In the genomic region with DNA sequence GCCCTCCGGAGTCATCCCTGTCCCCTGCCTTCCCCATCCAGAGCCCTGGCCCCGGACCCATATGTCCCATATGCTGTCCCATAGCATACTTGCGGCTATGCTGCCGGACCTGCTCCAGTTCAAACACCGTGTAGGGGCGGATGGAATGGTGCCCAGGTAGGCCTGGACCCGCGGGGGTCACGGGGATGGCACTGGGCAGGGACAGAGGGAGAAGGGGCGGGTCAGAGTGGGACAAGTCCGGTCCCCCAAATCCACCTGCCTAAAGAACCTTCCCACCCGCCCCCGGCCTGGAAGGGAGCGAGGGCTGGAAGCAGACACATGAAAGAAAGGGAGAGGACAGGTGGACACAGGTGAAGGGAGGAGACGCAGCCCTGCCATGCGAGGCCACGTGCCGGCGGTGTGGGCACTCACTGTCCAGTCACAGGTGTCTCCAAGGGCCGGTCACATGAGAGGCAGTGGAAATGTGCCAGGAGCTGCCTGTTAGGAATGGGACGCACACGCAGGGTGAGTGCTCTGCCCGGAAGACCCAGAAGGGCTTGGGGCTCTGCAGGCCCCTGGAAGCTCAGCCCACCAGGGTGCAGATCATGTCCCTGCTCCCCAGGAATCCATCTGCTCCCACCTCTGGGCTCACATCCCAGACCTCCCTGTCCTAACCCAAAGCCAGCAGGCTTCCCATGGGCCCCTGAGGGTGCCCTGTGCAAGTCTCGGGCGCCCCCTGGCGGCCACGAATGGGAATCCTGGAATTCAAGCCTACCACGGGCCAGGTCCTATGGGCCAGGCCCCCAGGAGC, we compare ENCODE assay signal across 1 cellular context.
TF ChIP-seq lines count a peak whose summit lies in the region.

No MANE protein-coding gene starts in this region.

TF ChIP-seq in HepG2, 621 proteins besides CTCF, POLR2A, EP300 and RAD21 (continued from another document and continues in another):
- TF ChIP-seq DBP (CRISPR knock-in tag; IDR thresholded peaks at IDR 0.05; ENCODE audit: not compliant biosample characterization) (no peak), ZNF644 (CRISPR knock-in tag; IDR thresholded peaks at IDR 0.05; ENCODE audit: low read depth) (no peak), ZNF75D (CRISPR knock-in tag; IDR thresholded peaks at IDR 0.05; ENCODE audit: borderline replicate concordance) (no peak), KMT2A (CRISPR knock-in tag; IDR thresholded peaks at IDR 0.05) (no peak), JARID2 (CRISPR knock-in tag; IDR thresholded peaks at IDR 0.05; ENCODE audit: insufficient replicate concordance) (peak; percentile 70), ZFP90 (CRISPR knock-in tag; IDR thresholded peaks at IDR 0.05; ENCODE audit: borderline replicate concordance) (0 out of 2 replicates have a peak, but pooled peaks have one; percentile 30), AKAP8 (CRISPR knock-in tag; IDR thresholded peaks at IDR 0.05) (no peak), HDAC6 (IDR thresholded peaks at IDR 0.05; ENCODE audit: low read depth, low read length) (no peak), MEIS2 (CRISPR knock-in tag; IDR thresholded peaks at IDR 0.05) (no peak), E2F1 (CRISPR knock-in tag; IDR thresholded peaks at IDR 0.05) (no peak), IRX3 (CRISPR knock-in tag; IDR thresholded peaks at IDR 0.05; ENCODE audit: borderline replicate concordance, low read depth) (no peak), ZNF652 (CRISPR knock-in tag; IDR thresholded peaks at IDR 0.05; ENCODE audit: borderline replicate concordance, low read depth) (no peak), NR2F2 (IDR thresholded peaks at IDR 0.05; ENCODE audit: borderline replicate concordance, low read depth) (no peak), TFE3 (CRISPR knock-in tag; IDR thresholded peaks at IDR 0.05) (peak; percentile 23; the same call in 1 of the 2 replicates), SIN3A (IDR thresholded peaks at IDR 0.05; ENCODE audit: borderline replicate concordance, low read depth, low read length) (no peak), ZNF782 (CRISPR knock-in tag; IDR thresholded peaks at IDR 0.05; ENCODE audit: borderline replicate concordance) (no peak), RFX3 (CRISPR knock-in tag; IDR thresholded peaks at IDR 0.05) (no peak), MYNN (CRISPR knock-in tag; IDR thresholded peaks at IDR 0.05; ENCODE audit: low read depth) (no peak), ZNF841 (CRISPR knock-in tag; IDR thresholded peaks at IDR 0.05; ENCODE audit: borderline replicate concordance) (no peak), BRD4 (CRISPR knock-in tag; IDR thresholded peaks at IDR 0.05) (no peak), ZNF746 (CRISPR knock-in tag; IDR thresholded peaks at IDR 0.05) (no peak), LBX2 (CRISPR knock-in tag; IDR thresholded peaks at IDR 0.05; ENCODE audit: borderline replicate concordance) (no peak), ZBTB8A (CRISPR knock-in tag; IDR thresholded peaks at IDR 0.05; ENCODE audit: borderline replicate concordance, low read depth) (no peak), ZNF256 (CRISPR knock-in tag; conservative IDR thresholded peaks at IDR 0.05) (no peak), ZSCAN12 (CRISPR knock-in tag; IDR thresholded peaks at IDR 0.05) (no peak), ZNF567 (CRISPR knock-in tag; IDR thresholded peaks at IDR 0.05; ENCODE audit: borderline replicate concordance) (no peak), NR2F1 (CRISPR knock-in tag; IDR thresholded peaks at IDR 0.05) (no peak), MAZ (IDR thresholded peaks at IDR 0.05; ENCODE audit: borderline replicate concordance, low read depth, low read length) (no peak), MAZ (CRISPR knock-in tag; IDR thresholded peaks at IDR 0.05; ENCODE audit: low read depth) (no peak; the same call in 1 of the 2 replicates), SRY (CRISPR knock-in tag; IDR thresholded peaks at IDR 0.05) (no peak), NFKB2 (CRISPR knock-in tag; IDR thresholded peaks at IDR 0.05; ENCODE audit: borderline replicate concordance) (peak; percentile 78; the same call in 1 of the 2 replicates)
- TF ChIP-seq, protein P1, sequence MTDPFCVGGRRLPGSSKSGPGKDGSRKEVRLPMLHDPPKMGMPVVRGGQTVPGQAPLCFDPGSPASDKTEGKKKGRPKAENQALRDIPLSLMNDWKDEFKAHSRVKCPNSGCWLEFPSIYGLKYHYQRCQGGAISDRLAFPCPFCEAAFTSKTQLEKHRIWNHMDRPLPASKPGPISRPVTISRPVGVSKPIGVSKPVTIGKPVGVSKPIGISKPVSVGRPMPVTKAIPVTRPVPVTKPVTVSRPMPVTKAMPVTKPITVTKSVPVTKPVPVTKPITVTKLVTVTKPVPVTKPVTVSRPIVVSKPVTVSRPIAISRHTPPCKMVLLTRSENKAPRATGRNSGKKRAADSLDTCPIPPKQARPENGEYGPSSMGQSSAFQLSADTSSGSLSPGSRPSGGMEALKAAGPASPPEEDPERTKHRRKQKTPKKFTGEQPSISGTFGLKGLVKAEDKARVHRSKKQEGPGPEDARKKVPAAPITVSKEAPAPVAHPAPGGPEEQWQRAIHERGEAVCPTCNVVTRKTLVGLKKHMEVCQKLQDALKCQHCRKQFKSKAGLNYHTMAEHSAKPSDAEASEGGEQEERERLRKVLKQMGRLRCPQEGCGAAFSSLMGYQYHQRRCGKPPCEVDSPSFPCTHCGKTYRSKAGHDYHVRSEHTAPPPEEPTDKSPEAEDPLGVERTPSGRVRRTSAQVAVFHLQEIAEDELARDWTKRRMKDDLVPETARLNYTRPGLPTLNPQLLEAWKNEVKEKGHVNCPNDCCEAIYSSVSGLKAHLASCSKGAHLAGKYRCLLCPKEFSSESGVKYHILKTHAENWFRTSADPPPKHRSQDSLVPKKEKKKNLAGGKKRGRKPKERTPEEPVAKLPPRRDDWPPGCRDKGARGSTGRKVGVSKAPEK (CRISPR knock-in tag; IDR thresholded peaks at IDR 0.05; ENCODE audit: borderline replicate concordance) = no peak
- TF ChIP-seq, protein P2, sequence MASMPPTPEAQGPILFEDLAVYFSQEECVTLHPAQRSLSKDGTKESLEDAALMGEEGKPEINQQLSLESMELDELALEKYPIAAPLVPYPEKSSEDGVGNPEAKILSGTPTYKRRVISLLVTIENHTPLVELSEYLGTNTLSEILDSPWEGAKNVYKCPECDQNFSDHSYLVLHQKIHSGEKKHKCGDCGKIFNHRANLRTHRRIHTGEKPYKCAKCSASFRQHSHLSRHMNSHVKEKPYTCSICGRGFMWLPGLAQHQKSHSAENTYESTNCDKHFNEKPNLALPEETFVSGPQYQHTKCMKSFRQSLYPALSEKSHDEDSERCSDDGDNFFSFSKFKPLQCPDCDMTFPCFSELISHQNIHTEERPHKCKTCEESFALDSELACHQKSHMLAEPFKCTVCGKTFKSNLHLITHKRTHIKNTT (CRISPR knock-in tag; IDR thresholded peaks at IDR 0.05) = no peak
- TF ChIP-seq, protein P3, sequence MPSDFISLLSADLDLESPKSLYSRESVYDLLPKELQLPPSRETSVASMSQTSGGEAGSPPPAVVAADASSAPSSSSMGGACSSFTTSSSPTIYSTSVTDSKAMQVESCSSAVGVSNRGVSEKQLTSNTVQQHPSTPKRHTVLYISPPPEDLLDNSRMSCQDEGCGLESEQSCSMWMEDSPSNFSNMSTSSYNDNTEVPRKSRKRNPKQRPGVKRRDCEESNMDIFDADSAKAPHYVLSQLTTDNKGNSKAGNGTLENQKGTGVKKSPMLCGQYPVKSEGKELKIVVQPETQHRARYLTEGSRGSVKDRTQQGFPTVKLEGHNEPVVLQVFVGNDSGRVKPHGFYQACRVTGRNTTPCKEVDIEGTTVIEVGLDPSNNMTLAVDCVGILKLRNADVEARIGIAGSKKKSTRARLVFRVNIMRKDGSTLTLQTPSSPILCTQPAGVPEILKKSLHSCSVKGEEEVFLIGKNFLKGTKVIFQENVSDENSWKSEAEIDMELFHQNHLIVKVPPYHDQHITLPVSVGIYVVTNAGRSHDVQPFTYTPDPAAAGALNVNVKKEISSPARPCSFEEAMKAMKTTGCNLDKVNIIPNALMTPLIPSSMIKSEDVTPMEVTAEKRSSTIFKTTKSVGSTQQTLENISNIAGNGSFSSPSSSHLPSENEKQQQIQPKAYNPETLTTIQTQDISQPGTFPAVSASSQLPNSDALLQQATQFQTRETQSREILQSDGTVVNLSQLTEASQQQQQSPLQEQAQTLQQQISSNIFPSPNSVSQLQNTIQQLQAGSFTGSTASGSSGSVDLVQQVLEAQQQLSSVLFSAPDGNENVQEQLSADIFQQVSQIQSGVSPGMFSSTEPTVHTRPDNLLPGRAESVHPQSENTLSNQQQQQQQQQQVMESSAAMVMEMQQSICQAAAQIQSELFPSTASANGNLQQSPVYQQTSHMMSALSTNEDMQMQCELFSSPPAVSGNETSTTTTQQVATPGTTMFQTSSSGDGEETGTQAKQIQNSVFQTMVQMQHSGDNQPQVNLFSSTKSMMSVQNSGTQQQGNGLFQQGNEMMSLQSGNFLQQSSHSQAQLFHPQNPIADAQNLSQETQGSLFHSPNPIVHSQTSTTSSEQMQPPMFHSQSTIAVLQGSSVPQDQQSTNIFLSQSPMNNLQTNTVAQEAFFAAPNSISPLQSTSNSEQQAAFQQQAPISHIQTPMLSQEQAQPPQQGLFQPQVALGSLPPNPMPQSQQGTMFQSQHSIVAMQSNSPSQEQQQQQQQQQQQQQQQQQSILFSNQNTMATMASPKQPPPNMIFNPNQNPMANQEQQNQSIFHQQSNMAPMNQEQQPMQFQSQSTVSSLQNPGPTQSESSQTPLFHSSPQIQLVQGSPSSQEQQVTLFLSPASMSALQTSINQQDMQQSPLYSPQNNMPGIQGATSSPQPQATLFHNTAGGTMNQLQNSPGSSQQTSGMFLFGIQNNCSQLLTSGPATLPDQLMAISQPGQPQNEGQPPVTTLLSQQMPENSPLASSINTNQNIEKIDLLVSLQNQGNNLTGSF (CRISPR knock-in tag; IDR thresholded peaks at IDR 0.05) = no peak
- TF ChIP-seq, protein P4, sequence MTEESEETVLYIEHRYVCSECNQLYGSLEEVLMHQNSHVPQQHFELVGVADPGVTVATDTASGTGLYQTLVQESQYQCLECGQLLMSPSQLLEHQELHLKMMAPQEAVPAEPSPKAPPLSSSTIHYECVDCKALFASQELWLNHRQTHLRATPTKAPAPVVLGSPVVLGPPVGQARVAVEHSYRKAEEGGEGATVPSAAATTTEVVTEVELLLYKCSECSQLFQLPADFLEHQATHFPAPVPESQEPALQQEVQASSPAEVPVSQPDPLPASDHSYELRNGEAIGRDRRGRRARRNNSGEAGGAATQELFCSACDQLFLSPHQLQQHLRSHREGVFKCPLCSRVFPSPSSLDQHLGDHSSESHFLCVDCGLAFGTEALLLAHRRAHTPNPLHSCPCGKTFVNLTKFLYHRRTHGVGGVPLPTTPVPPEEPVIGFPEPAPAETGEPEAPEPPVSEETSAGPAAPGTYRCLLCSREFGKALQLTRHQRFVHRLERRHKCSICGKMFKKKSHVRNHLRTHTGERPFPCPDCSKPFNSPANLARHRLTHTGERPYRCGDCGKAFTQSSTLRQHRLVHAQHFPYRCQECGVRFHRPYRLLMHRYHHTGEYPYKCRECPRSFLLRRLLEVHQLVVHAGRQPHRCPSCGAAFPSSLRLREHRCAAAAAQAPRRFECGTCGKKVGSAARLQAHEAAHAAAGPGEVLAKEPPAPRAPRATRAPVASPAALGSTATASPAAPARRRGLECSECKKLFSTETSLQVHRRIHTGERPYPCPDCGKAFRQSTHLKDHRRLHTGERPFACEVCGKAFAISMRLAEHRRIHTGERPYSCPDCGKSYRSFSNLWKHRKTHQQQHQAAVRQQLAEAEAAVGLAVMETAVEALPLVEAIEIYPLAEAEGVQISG (CRISPR knock-in tag; IDR thresholded peaks at IDR 0.05) = peak; percentile 44; the same call in 1 of the 2 replicates
- TF ChIP-seq, protein P5, sequence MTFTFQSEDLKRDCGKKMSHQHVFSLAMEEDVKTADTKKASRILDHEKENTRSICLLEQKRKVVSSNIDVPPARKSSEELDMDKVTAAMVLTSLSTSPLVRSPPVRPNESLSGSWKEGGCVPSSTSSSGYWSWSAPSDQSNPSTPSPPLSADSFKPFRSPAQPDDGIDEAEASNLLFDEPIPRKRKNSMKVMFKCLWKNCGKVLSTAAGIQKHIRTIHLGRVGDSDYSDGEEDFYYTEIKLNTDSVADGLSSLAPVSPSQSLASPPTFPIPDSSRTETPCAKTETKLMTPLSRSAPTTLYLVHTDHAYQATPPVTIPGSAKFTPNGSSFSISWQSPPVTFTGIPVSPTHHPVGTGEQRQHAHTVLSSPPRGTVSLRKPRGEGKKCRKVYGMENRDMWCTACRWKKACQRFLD (CRISPR knock-in tag; IDR thresholded peaks at IDR 0.05; ENCODE audit: borderline replicate concordance) = no peak
- TF ChIP-seq, protein P6, sequence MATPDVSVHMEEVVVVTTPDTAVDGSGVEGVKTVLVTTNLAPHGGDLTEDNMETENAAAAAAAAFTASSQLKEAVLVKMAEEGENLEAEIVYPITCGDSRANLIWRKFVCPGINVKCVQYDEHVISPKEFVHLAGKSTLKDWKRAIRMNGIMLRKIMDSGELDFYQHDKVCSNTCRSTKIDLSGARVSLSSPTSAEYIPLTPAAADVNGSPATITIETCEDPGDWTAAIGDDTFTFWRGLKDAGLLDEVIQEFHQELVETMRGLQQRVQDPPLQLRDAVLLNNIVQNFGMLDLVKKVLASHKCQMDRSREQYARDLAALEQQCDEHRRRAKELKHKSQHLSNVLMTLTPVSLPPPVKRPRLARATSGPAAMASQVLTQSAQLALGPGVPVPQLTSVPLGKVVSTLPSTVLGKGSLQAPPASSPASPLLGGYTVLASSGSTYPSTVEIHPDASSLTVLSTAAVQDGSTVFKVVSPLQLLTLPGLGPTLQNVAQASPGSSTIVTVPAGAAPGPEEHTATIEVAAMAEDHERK (CRISPR knock-in tag; IDR thresholded peaks at IDR 0.05; ENCODE audit: low read depth) = no peak
